ENCODE assay signal across 15 cellular contexts in genomic region chr1:32192220-32192948, GRCh38. TPM values are rescaled to one million over a fixed set of nuclear protein-coding genes. Genes with fewer than 3 reads are reported as not detected.
A peak's percentile ranks its signal among the peaks of the same experiment; 100 is the strongest.
DNase-seq lines count a peak whose midpoint lies in the region; ATAC-seq, FAIRE-seq and TF ChIP-seq lines count a peak whose summit lies in the region.
"Had no signal": no experiment of that assay in that cellular context is flagged by ENCODE, and none has a peak within 500 bp of the region (broad histone marks: within the 10 kb centered on the region; RNA-seq: fewer than 3 reads in every experiment).

No MANE protein-coding gene starts in this region.

- POLR2A ChIA-PET in K562 (lab: Yijun Ruan, JAX): interaction anchor here (0.5 to 10.8 kb wide), 8 partner anchors 8 to 356 kb away, joined by 3 to 201 read pairs (median 6); partner anchors contain the start of genes CCDC28B, DCDC2B, IQCC and TXLNA

- peaks cover 37% of the 10 kb centered on the region for H3K36me3 Mint-ChIP-seq in memory B cell
- H3K36me3 Mint-ChIP-seq in stimulated activated effector memory CD8-positive, alpha-beta T cell treated with anti-CD3 and anti-CD28 coated beads, Interleukin-12 subunit alpha, Interleukin-12 subunit beta, amount 100 ng/mL, for 72 hours: peaks cover 100% of the 10 kb centered on the region

- ATAC-seq in K562 (no peak), memory B cell (ENCODE audit: low read depth) (no peak), HG03025 (IDR thresholded peaks at IDR 0.05; ENCODE audit: low FRiP score, unreplicated experiment) (no peak)
- no peak for ATAC-seq in stimulated activated effector memory CD8-positive, alpha-beta T cell treated with anti-CD3 and anti-CD28 coated beads, Interleukin-12 subunit alpha, Interleukin-12 subunit beta, amount 100 ng/mL, for 72 hours

- peaks cover 98% of the 10 kb centered on the region for H3K36me3 ChIP-seq in left ventricle myocardium inferior
- peaks cover 99% of the 10 kb centered on the region for H3K36me3 ChIP-seq in K562 (ENCODE audit: control insufficient read depth, insufficient read depth, low read length)

- WGBS in K562 (ENCODE audit: insufficient coverage, low coverage, missing lambda C conversion rate): 95% methylated on average over 8 of the region's 8 CpGs

- no peaks in the 10 kb centered on the region for H3K9me3 Mint-ChIP-seq in memory B cell
- H3K9me3 Mint-ChIP-seq in stimulated activated effector memory CD8-positive, alpha-beta T cell treated with anti-CD3 and anti-CD28 coated beads, Interleukin-12 subunit alpha, Interleukin-12 subunit beta, amount 100 ng/mL, for 72 hours: no peaks in the 10 kb centered on the region

- H3K4me1 ChIP-seq in left ventricle myocardium inferior: peaks cover 18% of the 10 kb centered on the region
- peaks cover 0 to 5% of the 10 kb centered on the region in 2 experiments; a peak in 1 of 5 replicates for H3K4me1 ChIP-seq in K562 (replicated peaks in 1 of 2; ENCODE audit: control insufficient read depth in 2 of 2, insufficient read depth in 2 of 2, low read length in 2 of 2)

- H3K4me3 ChIP-seq in left ventricle myocardium inferior (no peak overlapping the region), K562 (no peak overlapping the region)
- H3K4me3 ChIP-seq: BLaER1 had no signal

- no peak overlapping the region for H3K4me2 ChIP-seq in K562 (ENCODE audit: insufficient read depth, low read length)
- H3K4me2 ChIP-seq: BLaER1 had no signal

- peak overlapping the region; percentile 45 for H3K27ac Mint-ChIP-seq in memory B cell
- H3K27ac Mint-ChIP-seq in stimulated activated effector memory CD8-positive, alpha-beta T cell treated with anti-CD3 and anti-CD28 coated beads, Interleukin-12 subunit alpha, Interleukin-12 subunit beta, amount 100 ng/mL, for 72 hours: no peak overlapping the region

- no peaks in the 10 kb centered on the region; the same call in none of the 2 replicates for H4K20me1 ChIP-seq in K562 (replicated peaks; ENCODE audit: control insufficient read depth, insufficient read depth, low read length)

- H3K27me3 Mint-ChIP-seq in memory B cell: no peaks in the 10 kb centered on the region

- peaks cover 5% of the 10 kb centered on the region for H3K4me1 Mint-ChIP-seq in memory B cell
- H3K4me1 Mint-ChIP-seq in stimulated activated effector memory CD8-positive, alpha-beta T cell treated with anti-CD3 and anti-CD28 coated beads, Interleukin-12 subunit alpha, Interleukin-12 subunit beta, amount 100 ng/mL, for 72 hours: peaks cover 63% of the 10 kb centered on the region

- no peak for TF ChIP-seq RAD21 in K562 (CRISPR knock-in tag; conservative IDR thresholded peaks at IDR 0.05 in 1 of 2, IDR thresholded peaks at IDR 0.05 in 1 of 2)

- H2AFZ ChIP-seq in K562 (ENCODE audit: low read depth, low read length): no peak overlapping the region

- H3K9me1 ChIP-seq in K562 (ENCODE audit: control insufficient read depth, insufficient read depth, low read length): no peaks in the 10 kb centered on the region

- TF ChIP-seq POLR2A in K562 (conservative IDR thresholded peaks at IDR 0.05): 0 out of 2 replicates have a peak, but pooled peaks have one; percentile 11

- H3K9me3 ChIP-seq in left ventricle myocardium inferior (replicated peaks) (no peaks in the 10 kb centered on the region), K562 (replicated peaks; ENCODE audit: control insufficient read depth, insufficient read depth, low read depth, low read length) (no peaks in the 10 kb centered on the region)
- H3K9me3 ChIP-seq: BLaER1 had no signal

- H3K4me3 Mint-ChIP-seq in memory B cell: no peak overlapping the region
- no peak overlapping the region for H3K4me3 Mint-ChIP-seq in stimulated activated effector memory CD8-positive, alpha-beta T cell treated with anti-CD3 and anti-CD28 coated beads, Interleukin-12 subunit alpha, Interleukin-12 subunit beta, amount 100 ng/mL, for 72 hours

- CTCF ChIA-PET in K562 (lab: Yijun Ruan, JAX; ENCODE audit: low intra/inter-chr PET ratio): no interaction called here

- in situ Hi-C loops in K562 (cut with MboI): no loop called here

- peaks cover under 1% of the 10 kb centered on the region; the same call in 1 of the 3 replicates for H3K79me2 ChIP-seq in K562 (ENCODE audit: control insufficient read depth, insufficient read depth, low read length)

- no peak for TF ChIP-seq EP300 in K562 (IDR thresholded peaks at IDR 0.05; ENCODE audit: low read length)

- intact Hi-C loops in cardiac septum (cut with DNase I): no loop called here
- intact Hi-C loops in left ventricle myocardium inferior (cut with micrococcal nuclease): no loop called here
- intact Hi-C loops in K562 (cut with micrococcal nuclease): no loop called here

- TF ChIP-seq CTCF in left ventricle myocardium inferior (IDR thresholded peaks at IDR 0.05; ENCODE audit: borderline replicate concordance) (no peak), K562 (IDR thresholded peaks at IDR 0.05 in 2 of 3, conservative IDR thresholded peaks at IDR 0.05 in 1 of 3; ENCODE audit: insufficient read depth in 2 of 3, low read depth in 1 of 3, low read length in 3 of 3) (no peak)

- H3K27me3 ChIP-seq in left ventricle myocardium inferior (ENCODE audit: low read depth): no peaks in the 10 kb centered on the region
- H3K27me3 ChIP-seq in K562 (ENCODE audit: control insufficient read depth in 2 of 2, insufficient read depth in 2 of 2, low read length in 2 of 2): no peaks in the 10 kb centered on the region
- H3K27me3 ChIP-seq: BLaER1 had no signal

- DNase-seq in cardiac septum (ENCODE audit: low spot score) (peak; percentile 46), left ventricle myocardium inferior (no peak), K562 (ENCODE audit: extremely low read depth in 1 of 4, low spot score in 3 of 4) (no peak), memory B cell (ENCODE audit: low spot score in 2 of 2) (no peak), MV-4-11 (lab: John Stamatoyannopoulos, UW) (no peak)
- DNase-seq in stimulated activated effector memory CD8-positive, alpha-beta T cell treated with anti-CD3 and anti-CD28 coated beads, Interleukin-12 subunit alpha, Interleukin-12 subunit beta, amount 100 ng/mL, for 72 hours (ENCODE audit: low spot score in 2 of 2): no peak
- DNase-seq: 8988T, AML-193, DMS53, GF-D8, H7, KBM-7 had no signal

- H3K9ac ChIP-seq in K562 (ENCODE audit: insufficient read depth in 1 of 2, low read depth in 2 of 2, low read length in 2 of 2): peak overlapping the region in 1 of 2 experiments; percentile 19; a peak in 1 of 4 replicates
- H3K9ac ChIP-seq: BLaER1 had no signal

- H3K27ac ChIP-seq in left ventricle myocardium inferior (replicated peaks): no peak overlapping the region
- no peak overlapping the region for H3K27ac ChIP-seq in K562 (ENCODE audit: extremely low read depth, low read depth, low read length)
- H3K27ac ChIP-seq: BLaER1, HL-60 had no signal

- FAIRE-seq in K562 (lab: Jason Lieb, UNC): no peak

- no TSS peak for BruUV-seq in K562 (replicated peaks; lab: Mats Ljungman, UMichigan)

RNA-seq across cellular contexts. Expression of gene CCDC28B, which starts 8.0 kb away (rescaled TPM):
- total RNA-seq in cardiac septum (10.2 TPM), left ventricle myocardium inferior (16.7 TPM), K562 (2014; rRNA removed) (51.9 and 59.5 TPM in 2 replicates), K562 (2014; rRNA removed; fragmentation: Illumina TruSeq; extraction: Trizol) (14.3 and 17.3 TPM in 2 replicates), K562 (2015; rRNA removed; fragmentation: Illumina TruSeq; extraction: Trizol) (42.2 and 44.4 TPM in 2 replicates), K562 (2021) (48.0 and 50.6 TPM in 2 replicates)
- total RNA-seq in K562 (2011; cell fraction: chromatin; rRNA removed; ENCODE audit: low replicate concordance): 11.5 and 23.4 TPM in 2 replicates
- 20.0 and 22.0 TPM in 2 replicates for total RNA-seq in K562 (2011; cell fraction: nucleolus; rRNA removed)
- 16.6 and 19.8 TPM in 2 replicates for total RNA-seq in K562 (2011; cell fraction: nucleoplasm; rRNA removed)
- polyA plus RNA-seq in K562 (2011; rRNA removed) (29.3 and 29.4 TPM in 2 replicates), K562 (2014; fragmentation: Illumina TruSeq; extraction: Trizol) (31.7 and 45.4 TPM in 2 replicates), K562 (2014; fragmentation: Nextera tagmentation; extraction: Ambion mirVana) (10 to 100 TPM in 1 of 2 experiments, 1 to 10 TPM in 1; 5.7 to 14.5 TPM), K562 (2014; rRNA removed) (54.5 and 56.6 TPM in 2 replicates)
- polyA plus RNA-seq in K562 (2011; cell fraction: cytosol; rRNA removed): 38.3 and 45.4 TPM in 2 replicates
- polyA plus RNA-seq in K562 (2011; cell fraction: nucleus; rRNA removed): 22.5 and 26.4 TPM in 2 replicates
- 44.3 and 77.3 TPM in 2 replicates for polyA plus RNA-seq in K562 (2012)
- 15.4 and 16.3 TPM in 2 replicates for polyA minus RNA-seq in K562 (2011; rRNA and poly(A)+ RNA removed)
- polyA minus RNA-seq in K562 (2011; cell fraction: cytosol; rRNA and poly(A)+ RNA removed): 16.2 and 17.0 TPM in 2 replicates
- 7.1 and 7.9 TPM in 2 replicates for polyA minus RNA-seq in K562 (2011; cell fraction: nucleus; rRNA and poly(A)+ RNA removed)

RNA-seq across cellular contexts. Expression of gene TXLNA, which starts 12.9 kb away (rescaled TPM):
- total RNA-seq in cardiac septum (24.5 TPM), left ventricle myocardium inferior (17.2 TPM), K562 (2014; rRNA removed) (38.6 and 51.4 TPM in 2 replicates), K562 (2014; rRNA removed; fragmentation: Illumina TruSeq; extraction: Trizol) (33.0 and 33.5 TPM in 2 replicates), K562 (2015; rRNA removed; fragmentation: Illumina TruSeq; extraction: Trizol) (46.4 TPM in 2 replicates), K562 (2021) (50.2 and 54.5 TPM in 2 replicates)
- 55.3 and 89.3 TPM in 2 replicates for total RNA-seq in K562 (2011; cell fraction: chromatin; rRNA removed; ENCODE audit: low replicate concordance)
- total RNA-seq in K562 (2011; cell fraction: nucleolus; rRNA removed): 49.7 and 53.2 TPM in 2 replicates
- 72.7 and 98.9 TPM in 2 replicates for total RNA-seq in K562 (2011; cell fraction: nucleoplasm; rRNA removed)
- polyA plus RNA-seq in K562 (2011; rRNA removed) (39.3 and 42.9 TPM in 2 replicates), K562 (2014; fragmentation: Illumina TruSeq; extraction: Trizol) (39.4 and 40.9 TPM in 2 replicates), K562 (2014; fragmentation: Nextera tagmentation; extraction: Ambion mirVana) (10 to 100 TPM in 1 of 2 experiments, 1 to 10 TPM in 1; 9.2 to 15.2 TPM), K562 (2014; rRNA removed) (43.6 and 46.7 TPM in 2 replicates)
- 33.2 and 42.7 TPM in 2 replicates for polyA plus RNA-seq in K562 (2011; cell fraction: cytosol; rRNA removed)
- 124 and 140 TPM in 2 replicates for polyA plus RNA-seq in K562 (2011; cell fraction: nucleus; rRNA removed)
- 29.5 and 40.7 TPM in 2 replicates for polyA plus RNA-seq in K562 (2012)
- polyA minus RNA-seq in K562 (2011; rRNA and poly(A)+ RNA removed): 30.3 and 32.5 TPM in 2 replicates
- polyA minus RNA-seq in K562 (2011; cell fraction: cytosol; rRNA and poly(A)+ RNA removed): 19.4 and 20.2 TPM in 2 replicates
- polyA minus RNA-seq in K562 (2011; cell fraction: nucleus; rRNA and poly(A)+ RNA removed): 13.7 and 22.8 TPM in 2 replicates

RNA-seq across cellular contexts. Expression of gene IQCC, which starts 13.1 kb away (rescaled TPM):
- total RNA-seq in cardiac septum: 0.78 TPM
- total RNA-seq in left ventricle myocardium inferior: 0.71 TPM
- total RNA-seq in K562 (2011; cell fraction: chromatin; rRNA removed; ENCODE audit: low replicate concordance): 18.6 and 38.8 TPM in 2 replicates
- 26.5 and 29.7 TPM in 2 replicates for total RNA-seq in K562 (2011; cell fraction: nucleolus; rRNA removed)
- 17.0 and 24.6 TPM in 2 replicates for total RNA-seq in K562 (2011; cell fraction: nucleoplasm; rRNA removed)
- total RNA-seq in K562 (2014; rRNA removed): 12.4 and 12.6 TPM in 2 replicates
- 10.6 and 11.5 TPM in 2 replicates for total RNA-seq in K562 (2014; rRNA removed; fragmentation: Illumina TruSeq; extraction: Trizol)
- total RNA-seq in K562 (2015; rRNA removed; fragmentation: Illumina TruSeq; extraction: Trizol): 12.7 and 13.2 TPM in 2 replicates
- 6.6 and 8.1 TPM in 2 replicates for total RNA-seq in K562 (2021)
- polyA plus RNA-seq in K562 (2011; rRNA removed): 10.6 and 10.7 TPM in 2 replicates
- polyA plus RNA-seq in K562 (2011; cell fraction: cytosol; rRNA removed): 7.5 and 8.4 TPM in 2 replicates
- polyA plus RNA-seq in K562 (2011; cell fraction: nucleus; rRNA removed): 11.3 and 15.9 TPM in 2 replicates
- polyA plus RNA-seq in K562 (2012): 6.8 and 7.8 TPM in 2 replicates
- polyA plus RNA-seq in K562 (2014; fragmentation: Illumina TruSeq; extraction: Trizol): 14.9 and 16.5 TPM in 2 replicates
- polyA plus RNA-seq in K562 (2014; fragmentation: Nextera tagmentation; extraction: Ambion mirVana): 10 to 100 TPM in 1 of 2 experiments, 1 to 10 TPM in 1; 8.4 to 10.4 TPM
- polyA plus RNA-seq in K562 (2014; rRNA removed): 12.4 and 13.9 TPM in 2 replicates
- 5.3 and 6.4 TPM in 2 replicates for polyA minus RNA-seq in K562 (2011; rRNA and poly(A)+ RNA removed)
- polyA minus RNA-seq in K562 (2011; cell fraction: cytosol; rRNA and poly(A)+ RNA removed): 4.1 and 4.3 TPM in 2 replicates
- 8.9 and 14.0 TPM in 2 replicates for polyA minus RNA-seq in K562 (2011; cell fraction: nucleus; rRNA and poly(A)+ RNA removed)

RNA-seq across cellular contexts. Expression of gene DCDC2B, which starts 16.5 kb away (rescaled TPM):
- total RNA-seq in cardiac septum (not detected), left ventricle myocardium inferior (not detected), K562 (2014; rRNA removed) (not detected in 2 replicates), K562 (2014; rRNA removed; fragmentation: Illumina TruSeq; extraction: Trizol) (not detected in 2 replicates), K562 (2015; rRNA removed; fragmentation: Illumina TruSeq; extraction: Trizol) (not detected in 2 replicates), K562 (2021) (not detected in 2 replicates)
- total RNA-seq in K562 (2011; cell fraction: chromatin; rRNA removed; ENCODE audit: low replicate concordance): 0.37 and 0.56 TPM in 2 replicates
- total RNA-seq in K562 (2011; cell fraction: nucleolus; rRNA removed): 0.26 and 0.83 TPM in 2 replicates
- total RNA-seq in K562 (2011; cell fraction: nucleoplasm; rRNA removed): 0.38 and 0.44 TPM in 2 replicates
- polyA plus RNA-seq in K562 (2011; rRNA removed) (not detected in 2 replicates), K562 (2014; fragmentation: Illumina TruSeq; extraction: Trizol) (not detected in 2 replicates), K562 (2014; fragmentation: Nextera tagmentation; extraction: Ambion mirVana) (not detected), K562 (2014; rRNA removed) (not detected in 2 replicates)
- polyA plus RNA-seq in K562 (2011; cell fraction: cytosol; rRNA removed): 0.03 TPM in 1 of 2 replicates, not detected in the other
- polyA plus RNA-seq in K562 (2011; cell fraction: nucleus; rRNA removed): 0.08 and 0.09 TPM in 2 replicates
- polyA plus RNA-seq in K562 (2012): 0.04 and 0.26 TPM in 2 replicates
- 0.11 and 0.12 TPM in 2 replicates for polyA minus RNA-seq in K562 (2011; rRNA and poly(A)+ RNA removed)
- polyA minus RNA-seq in K562 (2011; cell fraction: cytosol; rRNA and poly(A)+ RNA removed): not detected in 2 replicates
- 0.27 and 0.78 TPM in 2 replicates for polyA minus RNA-seq in K562 (2011; cell fraction: nucleus; rRNA and poly(A)+ RNA removed)
- total RNA-seq: H7 had no signal

RNA-seq across cellular contexts. Expression of gene TMEM234, which starts 29.8 kb away (rescaled TPM):
- total RNA-seq in cardiac septum (12.3 TPM), left ventricle myocardium inferior (10.9 TPM), K562 (2014; rRNA removed) (5.0 and 8.6 TPM in 2 replicates), K562 (2014; rRNA removed; fragmentation: Illumina TruSeq; extraction: Trizol) (8.3 and 8.4 TPM in 2 replicates), K562 (2015; rRNA removed; fragmentation: Illumina TruSeq; extraction: Trizol) (7.6 and 7.8 TPM in 2 replicates), K562 (2021) (12.1 and 14.1 TPM in 2 replicates)
- 56.9 and 137 TPM in 2 replicates for total RNA-seq in K562 (2011; cell fraction: chromatin; rRNA removed; ENCODE audit: low replicate concordance)
- 60.9 and 62.4 TPM in 2 replicates for total RNA-seq in K562 (2011; cell fraction: nucleolus; rRNA removed)
- 56.3 and 58.4 TPM in 2 replicates for total RNA-seq in K562 (2011; cell fraction: nucleoplasm; rRNA removed)
- polyA plus RNA-seq in K562 (2011; rRNA removed) (7.7 and 9.0 TPM in 2 replicates), K562 (2014; fragmentation: Illumina TruSeq; extraction: Trizol) (7.2 and 7.3 TPM in 2 replicates), K562 (2014; fragmentation: Nextera tagmentation; extraction: Ambion mirVana) (1 to 10 TPM; 6.2 to 6.8 TPM), K562 (2014; rRNA removed) (10.4 and 12.9 TPM in 2 replicates)
- 8.2 and 9.2 TPM in 2 replicates for polyA plus RNA-seq in K562 (2011; cell fraction: cytosol; rRNA removed)
- polyA plus RNA-seq in K562 (2011; cell fraction: nucleus; rRNA removed): 47.7 and 56.1 TPM in 2 replicates
- 13.3 and 20.9 TPM in 2 replicates for polyA plus RNA-seq in K562 (2012)
- polyA minus RNA-seq in K562 (2011; rRNA and poly(A)+ RNA removed): 13.7 and 15.3 TPM in 2 replicates
- polyA minus RNA-seq in K562 (2011; cell fraction: cytosol; rRNA and poly(A)+ RNA removed): 4.9 and 6.8 TPM in 2 replicates
- polyA minus RNA-seq in K562 (2011; cell fraction: nucleus; rRNA and poly(A)+ RNA removed): 20.2 and 22.9 TPM in 2 replicates
